In genomic region chr2:16295891-16296290, GRCh38 we compare ENCODE assay signal across 30 cellular contexts.
"Had no signal": no experiment of that assay in that cellular context is flagged by ENCODE, and none has a peak within 500 bp of the region (broad histone marks: within the 10 kb centered on the region; RNA-seq: fewer than 3 reads in every experiment).

No MANE protein-coding gene starts in this region.

- H3K4me3 ChIP-seq: pancreas, prostate gland, right atrium auricular region, right lobe of liver, sigmoid colon, smooth muscle cell, spleen, suprapubic skin, testis, tibial artery, transverse colon, upper lobe of left lung, uterus had no signal

- H3K4me1 Mint-ChIP-seq: naive thymus-derived CD4-positive, alpha-beta T cell; natural killer cell; nephron; stimulated activated memory B cell treated with anti-CD40 and anti-IgM and Interleukin-4, amounts not matched to agents 10 μg/mL and 1 μg/mL and 100 μg/mL, for 72 hours; stimulated activated naive CD8-positive, alpha-beta T cell treated with anti-CD3 and anti-CD28 coated beads, Interleukin-15, amount 100 ng/mL, for 72 hours had no signal

- H3K4me1 ChIP-seq: pancreas, prostate gland, right atrium auricular region, right lobe of liver, sigmoid colon, spleen, suprapubic skin, testis, tibial artery, transverse colon, upper lobe of left lung, uterus had no signal

- H3K36me3 ChIP-seq: neutrophil, pancreas, prostate gland, right atrium auricular region, right lobe of liver, sigmoid colon, spleen, suprapubic skin, tibial artery, transverse colon, upper lobe of left lung, uterus had no signal

- H3K27ac ChIP-seq: neutrophil, pancreas, prostate gland, right atrium auricular region, right lobe of liver, sigmoid colon, spleen, suprapubic skin, testis, tibial artery, transverse colon, upper lobe of left lung, uterus had no signal

- H3K27me3 Mint-ChIP-seq: stimulated activated memory B cell treated with anti-CD40 and anti-IgM and Interleukin-4, amounts not matched to agents 10 μg/mL and 1 μg/mL and 100 μg/mL, for 72 hours; stimulated activated naive CD8-positive, alpha-beta T cell treated with anti-CD3 and anti-CD28 coated beads, Interleukin-15, amount 100 ng/mL, for 72 hours had no signal

- DNase-seq: naive thymus-derived CD4-positive, alpha-beta T cell; natural killer cell; nucleus accumbens; pancreas; retina; right lobe of liver; sigmoid colon; spleen; stimulated activated CD4-positive, alpha-beta T cell treated with anti-CD3 and anti-CD28 coated beads, Interleukin-12 subunit alpha, Interleukin-12 subunit beta, amount 100 ng/mL, for 4 hours; stimulated activated CD4-positive, alpha-beta T cell treated with anti-CD3 and anti-CD28 coated beads, Interleukin-1b, Interleukin-23, amount 100 ng/mL, for 48 hours; stimulated activated CD4-positive, alpha-beta T cell treated with anti-CD3 and anti-CD28 coated beads, Interleukin-4, amount 100 ng/mL, for 1 hour; stimulated activated CD4-positive, alpha-beta T cell treated with anti-CD3 and anti-CD28 coated beads, Interleukin-4, amount 100 ng/mL, for 4 hours; stimulated activated CD8-positive, alpha-beta memory T cell treated with anti-CD3 and anti-CD28 coated beads, Interleukin-4, amount 100 ng/mL, for 48 hours; stimulated activated naive CD4-positive, alpha-beta T cell; stimulated activated naive CD8-positive, alpha-beta T cell treated with anti-CD3 and anti-CD28 coated beads, Interleukin-15, amount 100 ng/mL, for 72 hours; stimulated activated naive CD8-positive, alpha-beta T cell treated with anti-CD3 and anti-CD28 coated beads, Interleukin-15, Interleukin-2, amounts not matched to agents 100 U/mL and 50 U/mL, for 24 hours; substantia nigra; testis; tibial artery; transverse colon; upper lobe of left lung; uterus had no signal

- H3K4me2 ChIP-seq: smooth muscle cell had no signal

- ATAC-seq: naive thymus-derived CD4-positive, alpha-beta T cell; natural killer cell; pancreas; right lobe of liver; stimulated activated memory B cell treated with anti-CD40 and anti-IgM and Interleukin-4, amounts not matched to agents 10 μg/mL and 1 μg/mL and 100 μg/mL, for 72 hours; stimulated activated naive CD8-positive, alpha-beta T cell treated with anti-CD3 and anti-CD28 coated beads, Interleukin-15, amount 100 ng/mL, for 72 hours; stimulated activated naive CD8-positive, alpha-beta T cell treated with anti-CD3 and anti-CD28 coated beads, Interleukin-15, Interleukin-2, amounts not matched to agents 100 U/mL and 50 U/mL, for 24 hours had no signal

- FAIRE-seq: pancreas had no signal

- H3K4me3 Mint-ChIP-seq: naive thymus-derived CD4-positive, alpha-beta T cell; natural killer cell; nephron; neural crest cell; stimulated activated memory B cell treated with anti-CD40 and anti-IgM and Interleukin-4, amounts not matched to agents 10 μg/mL and 1 μg/mL and 100 μg/mL, for 72 hours; stimulated activated naive CD8-positive, alpha-beta T cell treated with anti-CD3 and anti-CD28 coated beads, Interleukin-15, amount 100 ng/mL, for 72 hours had no signal

- H3K27me3 ChIP-seq: neutrophil, right atrium auricular region, sigmoid colon, spleen, testis, transverse colon, upper lobe of left lung had no signal

- H3K9me3 Mint-ChIP-seq: natural killer cell; stimulated activated naive CD8-positive, alpha-beta T cell treated with anti-CD3 and anti-CD28 coated beads, Interleukin-15, amount 100 ng/mL, for 72 hours had no signal

- H3K9me3 ChIP-seq: neutrophil, pancreas, prostate gland, right lobe of liver, suprapubic skin, testis, tibial artery, transverse colon, uterus had no signal

- H3K27ac Mint-ChIP-seq: naive thymus-derived CD4-positive, alpha-beta T cell; natural killer cell; nephron; stimulated activated memory B cell treated with anti-CD40 and anti-IgM and Interleukin-4, amounts not matched to agents 10 μg/mL and 1 μg/mL and 100 μg/mL, for 72 hours; stimulated activated naive CD8-positive, alpha-beta T cell treated with anti-CD3 and anti-CD28 coated beads, Interleukin-15, amount 100 ng/mL, for 72 hours had no signal

- H3K36me3 Mint-ChIP-seq: naive thymus-derived CD4-positive, alpha-beta T cell; natural killer cell; stimulated activated memory B cell treated with anti-CD40 and anti-IgM and Interleukin-4, amounts not matched to agents 10 μg/mL and 1 μg/mL and 100 μg/mL, for 72 hours had no signal
